ENCODE assay signal across 11 cellular contexts in genomic region chr20:1934578-1935573, GRCh38. TPM values are rescaled to one million over a fixed set of nuclear protein-coding genes. Genes with fewer than 3 reads are reported as not detected.
DNase-seq lines count a peak whose midpoint lies in the region; FAIRE-seq and TF ChIP-seq lines count a peak whose summit lies in the region.
"Had no signal": no experiment of that assay in that cellular context is flagged by ENCODE, and none has a peak within 500 bp of the region (broad histone marks: within the 10 kb centered on the region; RNA-seq: fewer than 3 reads in every experiment).

No MANE protein-coding gene starts in this region.

- H3K27me3 ChIP-seq in cardiac muscle cell: no peaks in the 10 kb centered on the region
- H3K27me3 ChIP-seq: colonic mucosa had no signal

- peaks cover 61% of the 10 kb centered on the region for H3K4me1 ChIP-seq in cardiac muscle cell (ENCODE audit: low read depth)
- H3K4me1 ChIP-seq: colonic mucosa had no signal

- TF ChIP-seq CTCF in cardiac muscle cell (IDR thresholded peaks at IDR 0.05; ENCODE audit: low read depth, low read length): no peak

- H3K4me3 ChIP-seq in cardiac muscle cell: no peak overlapping the region
- no peak overlapping the region for H3K4me3 ChIP-seq in skeletal muscle cell (ENCODE audit: low read depth, low read length)
- H3K4me3 ChIP-seq: colonic mucosa had no signal

- FAIRE-seq in frontal cortex (lab: Jason Lieb, UNC): no peak
- FAIRE-seq: G401.6 had no signal

- no peaks in the 10 kb centered on the region for H3K9me3 ChIP-seq in cardiac muscle cell (ENCODE audit: low read depth)
- H3K9me3 ChIP-seq: colonic mucosa had no signal

- DNase-seq in EL (peak; percentile 75), T1000 (lab: John Stamatoyannopoulos, UW) (peak; percentile 61), cardiac muscle cell (ENCODE audit: low read depth in 1 of 2, low spot score in 1 of 2) (peak; percentile 88 to 97), skeletal muscle cell (ENCODE audit: low read depth) (peak; percentile 92), frontal cortex (ENCODE audit: low spot score in 2 of 2) (no peak), GDM1 (lab: John Stamatoyannopoulos, UW) (no peak)
- DNase-seq in activated CD4-positive, alpha-beta T cell treated with anti-CD3 and anti-CD28 coated beads, Interleukin-2, amount 50 U/mL, for 4 hours: no peak
- no peak for DNase-seq in activated T-cell treated with anti-CD3 and anti-CD28 coated beads, Interleukin-2, amount 50 U/mL, for 48 hours
- DNase-seq: activated CD4-positive, alpha-beta T cell treated with anti-CD3 and anti-CD28 coated beads for 36 hours had no signal

- H3K27ac ChIP-seq in cardiac muscle cell: peak overlapping the region; percentile 99
- H3K27ac ChIP-seq: colonic mucosa had no signal

- peaks cover 4% of the 10 kb centered on the region for H3K36me3 ChIP-seq in cardiac muscle cell
- H3K36me3 ChIP-seq: colonic mucosa had no signal

RNA-seq across cellular contexts. Expression of gene SIRPA, which starts 39.7 kb away (rescaled TPM):
- total RNA-seq in cardiac muscle cell: 43.0 and 58.3 TPM in 2 replicates
- 42.9 and 44.2 TPM in 2 replicates for polyA plus RNA-seq in cardiac muscle cell
- 6.1 TPM for total RNA-seq in frontal cortex

RNA-seq across cellular contexts. Expression of gene PDYN, which starts 59.0 kb away (rescaled TPM):
- total RNA-seq in cardiac muscle cell: 0.33 and 0.95 TPM in 2 replicates
- 1.2 TPM in 1 of 2 replicates, not detected in the other for polyA plus RNA-seq in cardiac muscle cell
- total RNA-seq in frontal cortex: 16.3 TPM
- total RNA-seq: activated CD4-positive, alpha-beta T cell treated with anti-CD3 and anti-CD28 coated beads for 36 hours; colonic mucosa had no signal

Comparison
In these comparisons a context has a peak if more than half of its experiments do, and no peak if none do; other contexts are left out.
1. DNase-seq: peak in EL (single experiment), T1000 (single experiment), cardiac muscle cell (2 of 2) and skeletal muscle cell (single experiment); none in frontal cortex (0 of 2), activated CD4-positive, alpha-beta T cell treated with anti-CD3 and anti-CD28 coated beads, Interleukin-2, amount 50 U/mL, for 4 hours (0 of 2), GDM1 (single experiment) and activated T-cell treated with anti-CD3 and anti-CD28 coated beads, Interleukin-2, amount 50 U/mL, for 48 hours (0 of 2).